ENCODE assay signal across 9 cellular contexts in the genomic region with DNA sequence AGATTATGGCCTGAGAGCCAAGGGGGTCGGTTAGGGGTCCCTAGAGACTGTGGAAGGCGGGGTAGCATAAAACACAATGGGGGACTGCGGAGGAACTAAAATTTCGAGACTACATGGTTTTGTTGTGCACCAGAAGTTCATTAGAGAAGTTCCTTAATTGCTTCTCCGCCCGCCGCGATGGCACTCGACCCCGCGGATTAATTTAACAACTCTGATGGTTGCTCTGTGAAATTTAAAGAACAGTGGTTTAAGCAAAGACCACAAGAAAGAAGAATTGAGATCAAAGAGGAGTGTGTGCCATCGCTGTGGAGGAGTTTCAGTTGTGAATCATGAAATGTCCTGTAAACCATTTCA. TPM values are rescaled to one million over a fixed set of nuclear protein-coding genes. Genes with fewer than 3 reads are reported as not detected.
A peak's percentile ranks its signal among the peaks of the same experiment; 100 is the strongest.
DNase-seq lines count a peak whose midpoint lies in the region; ATAC-seq, FAIRE-seq and TF ChIP-seq lines count a peak whose summit lies in the region.
"Had no signal": no experiment of that assay in that cellular context is flagged by ENCODE, and none has a peak within 500 bp of the region (broad histone marks: within the 10 kb centered on the region; RNA-seq: fewer than 3 reads in every experiment).

No MANE protein-coding gene starts in this region.

- H3T11ph ChIP-seq in H9 (ENCODE audit: low read length) = no peak overlapping the region

- no peak for TF ChIP-seq RAD21 in A549 (conservative IDR thresholded peaks at IDR 0.05 in 1 of 2, IDR thresholded peaks at IDR 0.05 in 1 of 2)

- H3K9ac ChIP-seq in H9 (ENCODE audit: extremely low read depth, insufficient read length, low read length) = no peak overlapping the region

- 63% methylated on average over 12 of the region's 12 CpGs for WGBS in A549 (ENCODE audit: missing lambda C conversion rate)
- WGBS in H9 (ENCODE audit: extremely low coverage, insufficient read length, low lambda C conversion rate) = no CpG with 5 or more reads among the region's 12 CpGs

- CTCF ChIA-PET in A549 (lab: Yijun Ruan, JAX) = interaction anchor here (0.7 to 5.6 kb wide), 14 partner anchors 10 to 242 kb away, joined by 3 to 64 read pairs (median 4); no protein-coding TSS in a partner anchor
- CTCF ChIA-PET in WTC11 (lab: Charles Lee) = interaction anchor here (0.7 to 7.0 kb wide), 10 partner anchors 8 to 136 kb away, joined by 3 to 97 read pairs (median 6); no protein-coding TSS in a partner anchor

- no peak overlapping the region for H2AK5ac ChIP-seq in H9 (ENCODE audit: insufficient read length, low read length)

- no peak overlapping the region for H3K56ac ChIP-seq in H9 (ENCODE audit: insufficient read length, low read depth, low read length)

- ATAC-seq in A549 (no peak), WTC11 (no peak), HG02852 (IDR thresholded peaks at IDR 0.05; ENCODE audit: unreplicated experiment) (no peak), GM21526 (IDR thresholded peaks at IDR 0.05; ENCODE audit: low FRiP score, unreplicated experiment) (no peak)

- peaks cover 9% of the 10 kb centered on the region for H3K23me2 ChIP-seq in H9 (ENCODE audit: insufficient read length, low read depth, low read length, poor library complexity, severe bottlenecking)

- no peak overlapping the region for H2BK5ac ChIP-seq in H9 (ENCODE audit: insufficient read length, low read length)

- no peak overlapping the region for H3K27ac ChIP-seq in A549
- no peak overlapping the region for H3K27ac ChIP-seq in H9 (ENCODE audit: insufficient read length, low read depth, low read length)

- H3K79me1 ChIP-seq in H9 (ENCODE audit: insufficient read depth, low read depth, low read length, poor library complexity, severe bottlenecking) = no peaks in the 10 kb centered on the region

- H3K4me1 Mint-ChIP-seq in H9 (peaks cover 27 to 35% of the 10 kb centered on the region in 2 experiments), WTC11 (peaks cover 31% of the 10 kb centered on the region)

- H2BK20ac ChIP-seq in H9 (ENCODE audit: low read depth, low read length, poor library complexity, severe bottlenecking) = no peak overlapping the region

- H2BK120ac ChIP-seq in H9 (ENCODE audit: low read depth, low read length, poor library complexity, severe bottlenecking) = no peak overlapping the region

- no peak overlapping the region for H4K5ac ChIP-seq in H9 (ENCODE audit: insufficient read length, low read depth, low read length)

- no peaks in the 10 kb centered on the region for H4K20me1 ChIP-seq in H9 (ENCODE audit: control insufficient read depth, insufficient read depth, insufficient read length)

- H3K9me3 ChIP-seq in A549 (no peaks in the 10 kb centered on the region), H9 (ENCODE audit: control insufficient read depth, low read depth, low read length) (no peaks in the 10 kb centered on the region), mononuclear cell (ENCODE audit: low read depth, low read length) (no peaks in the 10 kb centered on the region)

- no peak for TF ChIP-seq EP300 in A549 (IDR thresholded peaks at IDR 0.05)

- no peak overlapping the region for H2BK12ac ChIP-seq in H9 (ENCODE audit: insufficient read length, low read depth, low read length)

- no peak overlapping the region for H2BK15ac ChIP-seq in H9 (ENCODE audit: low read depth, low read length)

- no peak for TF ChIP-seq POLR2A in A549 (IDR thresholded peaks at IDR 0.05; ENCODE audit: low read length)

- no peak overlapping the region for H4K91ac ChIP-seq in H9 (ENCODE audit: insufficient read length, low read depth, low read length)

- no peaks in the 10 kb centered on the region for H3K79me2 ChIP-seq in H9 (ENCODE audit: insufficient read depth, low read length)

- H3K9me3 Mint-ChIP-seq in H9 (no peaks in the 10 kb centered on the region), WTC11 (peaks cover 1% of the 10 kb centered on the region)

- H3K27me3 ChIP-seq in H9 (ENCODE audit: insufficient read depth, low read length) (no peaks in the 10 kb centered on the region), mononuclear cell (ENCODE audit: insufficient read depth, low read length) (no peaks in the 10 kb centered on the region)

- no peak overlapping the region for H4K8ac ChIP-seq in H9 (replicated peaks; ENCODE audit: insufficient read length, low read depth, low read length)

- no peak overlapping the region for H2AFZ ChIP-seq in H9 (ENCODE audit: low read length)

- H3K18ac ChIP-seq in H9 (ENCODE audit: insufficient read length, low read depth, low read length) = no peak overlapping the region

- FAIRE-seq in A549 (lab: Jason Lieb, UNC) = no peak

- H3K4me1 ChIP-seq in A549 (peaks cover 12% of the 10 kb centered on the region), H9 (ENCODE audit: insufficient read depth, low read length) (peaks cover 6% of the 10 kb centered on the region; the same call in 1 of the 2 replicates), mononuclear cell (ENCODE audit: insufficient read depth, low read length) (peaks cover 60% of the 10 kb centered on the region)

- peaks cover 3% of the 10 kb centered on the region for H3K27me3 Mint-ChIP-seq in H9 (ENCODE audit: low read depth)
- H3K27me3 Mint-ChIP-seq in WTC11 (ENCODE audit: low read depth) = no peaks in the 10 kb centered on the region; the same call in 1 of the 2 replicates

- no peak overlapping the region for H3K4ac ChIP-seq in H9 (ENCODE audit: low read depth, low read length)

- POLR2A ChIA-PET in A549 (lab: Yijun Ruan, JAX) (interaction anchor here (1.1 to 2.2 kb wide), 2 partner anchors 92 to 95 kb away, joined by 5 read pairs; no protein-coding TSS in a partner anchor), WTC11 (lab: Charles Lee) (interaction anchor here (0.6 to 0.7 kb wide), 2 partner anchors 64 to 70 kb away, joined by 3 read pairs; no protein-coding TSS in a partner anchor)

- H3K27ac Mint-ChIP-seq in H9 = peak overlapping the region in 1 of 3 experiments; percentile 85; a peak in 1 of 7 replicates
- no peak overlapping the region for H3K27ac Mint-ChIP-seq in WTC11

- H3K23ac ChIP-seq in H9 (ENCODE audit: insufficient read length, low read depth, low read length) = no peak overlapping the region

- peak overlapping the region in 1 of 2 experiments; percentile 68; a peak in 3 of 5 replicates for H3K4me3 Mint-ChIP-seq in H9
- peak overlapping the region; percentile 53 for H3K4me3 Mint-ChIP-seq in WTC11

- no peak; the same call in 2 of the 3 replicates for TF ChIP-seq CTCF in A549 (IDR thresholded peaks at IDR 0.05)
- peak; percentile 32; the same call in 2 of the 3 replicates for TF ChIP-seq CTCF in H9 (conservative IDR thresholded peaks at IDR 0.05)
- TF ChIP-seq CTCF in WTC11 (IDR thresholded peaks at IDR 0.05) = no peak

- no peak overlapping the region for H3K4me3 ChIP-seq in A549
- peak overlapping the region; percentile 95 for H3K4me3 ChIP-seq in mononuclear cell (ENCODE audit: low read length)

- H3K36me3 Mint-ChIP-seq in H9 (ENCODE audit: insufficient read depth in 1 of 3, low read depth in 3 of 3) (peaks cover 2 to 9% (median 3%) of the 10 kb centered on the region in 3 experiments; a peak in 4 of 7 replicates), WTC11 (peaks cover 2% of the 10 kb centered on the region; the same call in 1 of the 2 replicates)

- H3K4me2 ChIP-seq in A549 (peak overlapping the region; percentile 95), H9 (ENCODE audit: insufficient read depth, insufficient read length, low read length) (no peak overlapping the region)

- H3K14ac ChIP-seq in H9 (ENCODE audit: insufficient read depth, low read length) = no peak overlapping the region

- DNase-seq in A549 (ENCODE audit: low read depth in 1 of 2, low spot score in 1 of 2) (no peak), H9 (no peak), WTC11 (ENCODE audit: low spot score) (no peak), NCI-H2227 treated with DMSO at 0.1 percent for 48 hours (lab: John Stamatoyannopoulos, UW) (no peak), AG08395 (ENCODE audit: low spot score) (no peak)
- DNase-seq: SHP77 treated with DMSO at 0.1 percent for 48 hours had no signal

TF ChIP-seq in A549, 52 proteins besides CTCF, POLR2A, EP300 and RAD21:
- no peak for TF ChIP-seq SMC3 (IDR thresholded peaks at IDR 0.05)
- TF ChIP-seq EHF (CRISPR knock-in tag; IDR thresholded peaks at IDR 0.05) = no peak
- TF ChIP-seq, protein P1, sequence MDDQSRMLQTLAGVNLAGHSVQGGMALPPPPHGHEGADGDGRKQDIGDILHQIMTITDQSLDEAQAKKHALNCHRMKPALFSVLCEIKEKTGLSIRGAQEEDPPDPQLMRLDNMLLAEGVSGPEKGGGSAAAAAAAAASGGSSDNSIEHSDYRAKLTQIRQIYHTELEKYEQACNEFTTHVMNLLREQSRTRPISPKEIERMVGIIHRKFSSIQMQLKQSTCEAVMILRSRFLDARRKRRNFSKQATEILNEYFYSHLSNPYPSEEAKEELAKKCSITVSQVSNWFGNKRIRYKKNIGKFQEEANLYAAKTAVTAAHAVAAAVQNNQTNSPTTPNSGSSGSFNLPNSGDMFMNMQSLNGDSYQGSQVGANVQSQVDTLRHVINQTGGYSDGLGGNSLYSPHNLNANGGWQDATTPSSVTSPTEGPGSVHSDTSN (IDR thresholded peaks at IDR 0.05) = no peak
- no peak for TF ChIP-seq KDM1A (IDR thresholded peaks at IDR 0.05; ENCODE audit: low read depth)
- no peak for TF ChIP-seq CHD4 (IDR thresholded peaks at IDR 0.05; ENCODE audit: borderline replicate concordance)

TF ChIP-seq in WTC11, 78 proteins besides CTCF, POLR2A, EP300 and RAD21 (continues in another document):
- TF ChIP-seq, protein P2, sequence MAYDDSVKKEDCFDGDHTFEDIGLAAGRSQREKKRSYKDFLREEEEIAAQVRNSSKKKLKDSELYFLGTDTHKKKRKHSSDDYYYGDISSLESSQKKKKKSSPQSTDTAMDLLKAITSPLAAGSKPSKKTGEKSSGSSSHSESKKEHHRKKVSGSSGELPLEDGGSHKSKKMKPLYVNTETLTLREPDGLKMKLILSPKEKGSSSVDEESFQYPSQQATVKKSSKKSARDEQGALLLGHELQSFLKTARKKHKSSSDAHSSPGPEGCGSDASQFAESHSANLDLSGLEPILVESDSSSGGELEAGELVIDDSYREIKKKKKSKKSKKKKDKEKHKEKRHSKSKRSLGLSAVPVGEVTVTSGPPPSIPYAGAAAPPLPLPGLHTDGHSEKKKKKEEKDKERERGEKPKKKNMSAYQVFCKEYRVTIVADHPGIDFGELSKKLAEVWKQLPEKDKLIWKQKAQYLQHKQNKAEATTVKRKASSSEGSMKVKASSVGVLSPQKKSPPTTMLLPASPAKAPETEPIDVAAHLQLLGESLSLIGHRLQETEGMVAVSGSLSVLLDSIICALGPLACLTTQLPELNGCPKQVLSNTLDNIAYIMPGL (CRISPR knock-in tag; IDR thresholded peaks at IDR 0.05) = no peak
- no peak for TF ChIP-seq TEAD4 (CRISPR knock-in tag; IDR thresholded peaks at IDR 0.05)

RNA-seq across cellular contexts. Expression of gene CCDC88C, which starts 1.4 kb away (rescaled TPM):
- polyA plus RNA-seq in A549 (2011; rRNA removed) (3.7 and 3.9 TPM in 2 replicates), A549 (2017; fragmentation: RNase III; extraction: RNeasy Plus Mini Kit Qiagen cat#74134 plus additional on column Dnase treatment) (2.9 to 3.6 TPM (median 3.6 TPM) in 3 replicates)
- polyA plus RNA-seq in A549 (2012; cell fraction: cytosol; rRNA removed) = 5.1 and 5.8 TPM in 2 replicates
- 11.4 and 11.6 TPM in 2 replicates for polyA plus RNA-seq in A549 (2012; cell fraction: nucleus; rRNA removed)
- 8.4 and 12.5 TPM in 2 replicates for polyA minus RNA-seq in A549 (2011; rRNA and poly(A)+ RNA removed)
- total RNA-seq in H9 (2021) (46.6 and 52.4 TPM in 2 replicates), WTC11 (2021) (46.4 to 64.8 TPM (median 46.6 TPM) in 3 replicates), mononuclear cell (174 TPM)
